In genomic region chr7:159133072-159133471, GRCh38 we compare ENCODE assay signal across 15 cellular contexts. TPM values are rescaled to one million over a fixed set of nuclear protein-coding genes. Genes with fewer than 3 reads are reported as not detected.
DNase-seq lines count a peak whose midpoint lies in the region; ATAC-seq, FAIRE-seq and TF ChIP-seq lines count a peak whose summit lies in the region.
"Not testable (repeated sequence)": the region's sequence is repeated elsewhere in the genome, so short reads cannot be mapped to it uniquely, and the experiment has no call there.
"Had no signal": no experiment of that assay in that cellular context is flagged by ENCODE, and none has a peak within 500 bp of the region (broad histone marks: within the 10 kb centered on the region; RNA-seq: fewer than 3 reads in every experiment).

No MANE protein-coding gene starts in this region.

- H3K36me3 ChIP-seq in H1 (ENCODE audit: control insufficient read depth in 2 of 4, insufficient read depth in 4 of 4, low read length in 3 of 4); hepatocyte (replicated peaks; ENCODE audit: insufficient read depth, low read depth); kidney (ENCODE audit: control insufficient read depth in 1 of 2, insufficient read depth in 2 of 2, low read length in 2 of 2); stomach: not testable (repeated sequence)

- not testable (repeated sequence) for H2BK20ac ChIP-seq in H9 (ENCODE audit: low read depth, low read length, poor library complexity, severe bottlenecking); H1 (ENCODE audit: low read length)

- H3K79me2 ChIP-seq in H9 (ENCODE audit: insufficient read depth, low read length); H1 (ENCODE audit: control insufficient read depth in 1 of 2, insufficient read depth in 2 of 2, low read length in 2 of 2); hepatocyte: not testable (repeated sequence)

- not testable (repeated sequence) for H3K36me3 Mint-ChIP-seq in H9 (ENCODE audit: insufficient read depth in 1 of 3, low read depth in 3 of 3); WTC11; osteocyte (ENCODE audit: unreplicated experiment)

- CTCF ChIA-PET in WTC11 (lab: Charles Lee): interaction anchor here (1.0 kb wide), 1 partner anchor 29 kb away, joined by 4 read pairs; no protein-coding TSS in a partner anchor
- CTCF ChIA-PET in H1 (lab: Charles Lee; ENCODE audit: partially characterized antibody): interaction anchor here (1.0 kb wide), 1 partner anchor 156 kb away, joined by 3 read pairs; no protein-coding TSS in a partner anchor

- POLR2A ChIA-PET in WTC11 (lab: Charles Lee); H1 (lab: Charles Lee; ENCODE audit: partially characterized antibody): not testable (repeated sequence)

- H4K5ac ChIP-seq in H9 (ENCODE audit: insufficient read length, low read depth, low read length); H1 (ENCODE audit: insufficient read length, low read depth, low read length): not testable (repeated sequence)

- not testable (repeated sequence) for ATAC-seq in WTC11

- not testable (repeated sequence) for H3K27ac ChIP-seq in H9 (ENCODE audit: insufficient read length, low read depth, low read length); H1 (ENCODE audit: low read depth, low read length); kidney (ENCODE audit: low read depth in 2 of 2, low read length in 2 of 2); stomach
- H3K27ac ChIP-seq in hepatocyte: peak overlapping the region; percentile 20

- H3T11ph ChIP-seq in H9 (ENCODE audit: low read length): not testable (repeated sequence)

- peak; percentile 93 for FAIRE-seq in H1 (lab: Jason Lieb, UNC)
- FAIRE-seq in kidney (lab: Jason Lieb, UNC): not testable (repeated sequence)

- H3K79me1 ChIP-seq in H9 (ENCODE audit: insufficient read depth, low read depth, low read length, poor library complexity, severe bottlenecking); H1 (ENCODE audit: low read depth, low read length): not testable (repeated sequence)

- H2BK5ac ChIP-seq in H9 (ENCODE audit: insufficient read length, low read length); H1 (ENCODE audit: low read depth, low read length): not testable (repeated sequence)

- H3K4me1 Mint-ChIP-seq in H9: peaks cover 12 to 37% of the 10 kb centered on the region in 2 experiments
- peaks cover 25% of the 10 kb centered on the region for H3K4me1 Mint-ChIP-seq in WTC11
- not testable (repeated sequence) for H3K4me1 Mint-ChIP-seq in osteocyte (ENCODE audit: unreplicated experiment)

- H3K14ac ChIP-seq in H9 (ENCODE audit: insufficient read depth, low read length); H1 (ENCODE audit: insufficient read length): not testable (repeated sequence)

- intact Hi-C loops in kidney (cut with DNase I); stomach (cut with DNase I; ENCODE audit: low total_unique reads): not testable (repeated sequence)

- H3K4me1 ChIP-seq in H9 (ENCODE audit: insufficient read depth, low read length); H1 (replicated peaks in 1 of 4; ENCODE audit: control insufficient read depth in 3 of 4, insufficient read depth in 4 of 4, low read length in 3 of 4); hepatocyte (ENCODE audit: insufficient read depth); kidney (ENCODE audit: control insufficient read depth in 1 of 2, insufficient read depth in 1 of 2, low read depth in 1 of 2, low read length in 2 of 2); stomach: not testable (repeated sequence)

- H3K4me3 ChIP-seq in H1 (ENCODE audit: extremely low read depth in 1 of 4, insufficient read depth in 2 of 4, low read depth in 3 of 4, low read length in 4 of 4); hepatocyte; kidney (ENCODE audit: low read length in 2 of 2); stomach: not testable (repeated sequence)

- not testable (repeated sequence) for TF ChIP-seq RAD21 in H1 (IDR thresholded peaks at IDR 0.05 in 1 of 2, conservative IDR thresholded peaks at IDR 0.05 in 1 of 2; ENCODE audit: low read depth in 2 of 2, low read length in 2 of 2)

- not testable (repeated sequence) for TF ChIP-seq CTCF in H9 (conservative IDR thresholded peaks at IDR 0.05); WTC11 (IDR thresholded peaks at IDR 0.05); H1 (IDR thresholded peaks at IDR 0.05; ENCODE audit: control extremely low read depth in 1 of 3, insufficient read depth in 1 of 3, low read depth in 1 of 3, low read length in 3 of 3); hepatocyte (IDR thresholded peaks at IDR 0.05; ENCODE audit: poor library complexity); kidney (IDR thresholded peaks at IDR 0.05; ENCODE audit: borderline replicate concordance, extremely low read depth, insufficient read depth); osteocyte (IDR thresholded peaks at IDR 0.05); stomach (IDR thresholded peaks at IDR 0.05)

- H3K9ac ChIP-seq in H9 (ENCODE audit: extremely low read depth, insufficient read length, low read length); H1 (replicated peaks in 1 of 4; ENCODE audit: extremely low read depth in 1 of 4, low read depth in 3 of 4, low read length in 3 of 4); kidney (ENCODE audit: low read length in 2 of 2): not testable (repeated sequence)

- H3K9me2 ChIP-seq in hepatocyte (replicated peaks; ENCODE audit: insufficient read depth): not testable (repeated sequence)

- not testable (repeated sequence) for H4K8ac ChIP-seq in H9 (replicated peaks; ENCODE audit: insufficient read length, low read depth, low read length); H1 (ENCODE audit: extremely low read depth, insufficient read depth, low read length)

- not testable (repeated sequence) for H3K9me3 ChIP-seq in H9 (ENCODE audit: control insufficient read depth, low read depth, low read length); H1 (ENCODE audit: insufficient read depth in 2 of 2, low read depth in 1 of 2, low read length in 1 of 2); hepatocyte (ENCODE audit: low read depth); kidney (ENCODE audit: control insufficient read depth in 1 of 2, low read length in 2 of 2); stomach

- DNase-seq in H9 (peak; percentile 15), kidney (peak; percentile 35), osteocyte (ENCODE audit: extremely low spot score, unreplicated experiment) (peak; percentile 66), stomach (peak; percentile 13)
- not testable (repeated sequence) for DNase-seq in WTC11 (ENCODE audit: low spot score); H1 (ENCODE audit: low read depth in 1 of 2, low spot score in 2 of 2); hepatocyte (ENCODE audit: low spot score)

- H3K27me3 Mint-ChIP-seq in H9 (ENCODE audit: low read depth); WTC11 (ENCODE audit: low read depth); osteocyte (ENCODE audit: unreplicated experiment): not testable (repeated sequence)

- not testable (repeated sequence) for H3K23me2 ChIP-seq in H9 (ENCODE audit: insufficient read length, low read depth, low read length, poor library complexity, severe bottlenecking); H1 (ENCODE audit: low read depth, low read length)

- H2BK15ac ChIP-seq in H9 (ENCODE audit: low read depth, low read length); H1 (ENCODE audit: low read length): not testable (repeated sequence)

- H3K23ac ChIP-seq in H9 (ENCODE audit: insufficient read length, low read depth, low read length); H1 (ENCODE audit: insufficient read length): not testable (repeated sequence)

- H3K27me3 ChIP-seq in H9 (ENCODE audit: insufficient read depth, low read length); H1 (replicated peaks in 1 of 4; ENCODE audit: control insufficient read depth in 3 of 4, extremely low read depth in 1 of 4, insufficient read depth in 3 of 4, low read length in 3 of 4); hepatocyte; stomach: not testable (repeated sequence)

- not testable (repeated sequence) for H3K4me2 ChIP-seq in H9 (ENCODE audit: insufficient read depth, insufficient read length, low read length); H1 (ENCODE audit: insufficient read depth in 1 of 2, low read depth in 2 of 2, low read length in 2 of 2); hepatocyte

- not testable (repeated sequence) for TF ChIP-seq EP300 in H1 (IDR thresholded peaks at IDR 0.05; ENCODE audit: borderline replicate concordance in 1 of 2, low read depth in 2 of 2, low read length in 2 of 2); stomach (IDR thresholded peaks at IDR 0.05)

- not testable (repeated sequence) for TF ChIP-seq POLR2A in H1 (IDR thresholded peaks at IDR 0.05; ENCODE audit: control extremely low read depth in 1 of 2, low read depth in 2 of 2, low read length in 2 of 2); stomach (IDR thresholded peaks at IDR 0.05)

- no CpG with 5 or more reads among the region's 7 CpGs for WGBS in H9 (ENCODE audit: extremely low coverage, insufficient read length, low lambda C conversion rate)
- WGBS in H1 (ENCODE audit: extremely low coverage in 1 of 2, insufficient coverage in 1 of 2, insufficient read length in 1 of 2, insufficient replicate concordance in 2 of 2, low coverage in 1 of 2, low lambda C conversion rate in 2 of 2, missing lambda C conversion rate in 1 of 2), 2 experiments: 84% methylated on average over 6 of the region's 7 CpGs; no CpG with 5 or more reads in 1 of the 2 experiments
- 82% methylated on average over 6 of the region's 7 CpGs for WGBS in hepatocyte (ENCODE audit: low lambda C conversion rate, missing lambda C conversion rate)
- 66 to 84% (median 79%) methylated on average over 5 to 7 of the region's 7 CpGs for WGBS in stomach, 5 donors

- H3K27ac Mint-ChIP-seq in H9; osteocyte (ENCODE audit: unreplicated experiment): not testable (repeated sequence)
- H3K27ac Mint-ChIP-seq in WTC11: peak overlapping the region; percentile 5; the same call in 1 of the 2 replicates

- not testable (repeated sequence) for H3K56ac ChIP-seq in H9 (ENCODE audit: insufficient read length, low read depth, low read length); H1 (replicated peaks; ENCODE audit: insufficient read length, low read depth, low read length)

- not testable (repeated sequence) for H4K91ac ChIP-seq in H9 (ENCODE audit: insufficient read length, low read depth, low read length); H1 (replicated peaks; ENCODE audit: insufficient read length, low read length)

- H4K20me1 ChIP-seq in H9 (ENCODE audit: control insufficient read depth, insufficient read depth, insufficient read length); H1 (replicated peaks in 1 of 2; ENCODE audit: control insufficient read depth in 1 of 2, insufficient read depth in 2 of 2, low read length in 2 of 2); hepatocyte (ENCODE audit: insufficient read depth, poor library complexity, severe bottlenecking): not testable (repeated sequence)

- not testable (repeated sequence) for H3K9me3 Mint-ChIP-seq in H9; WTC11; osteocyte (ENCODE audit: unreplicated experiment)

- H2BK120ac ChIP-seq in H9 (ENCODE audit: low read depth, low read length, poor library complexity, severe bottlenecking); H1 (replicated peaks; ENCODE audit: low read depth, low read length): not testable (repeated sequence)

- H2AFZ ChIP-seq in H9 (ENCODE audit: low read length); H1 (ENCODE audit: low read length); hepatocyte: not testable (repeated sequence)

- H3K4me3 Mint-ChIP-seq in H9; WTC11; osteocyte (ENCODE audit: unreplicated experiment): not testable (repeated sequence)

- H2BK12ac ChIP-seq in H9 (ENCODE audit: insufficient read length, low read depth, low read length); H1 (ENCODE audit: low read depth, low read length): not testable (repeated sequence)

- H3K4ac ChIP-seq in H9 (ENCODE audit: low read depth, low read length); H1 (replicated peaks; ENCODE audit: insufficient read length, low read depth, low read length): not testable (repeated sequence)

- not testable (repeated sequence) for H2AK5ac ChIP-seq in H9 (ENCODE audit: insufficient read length, low read length); H1 (ENCODE audit: low read depth, low read length)

- H3K18ac ChIP-seq in H9 (ENCODE audit: insufficient read length, low read depth, low read length); H1 (ENCODE audit: extremely low read depth, low read length): not testable (repeated sequence)

RNA-seq across cellular contexts. Expression of gene VIPR2, which starts 11.6 kb away (rescaled TPM):
- 1.5 and 1.6 TPM in 2 replicates for total RNA-seq in H9 (2021)
- total RNA-seq in WTC11 (2021): 7.5 to 7.8 TPM (median 7.6 TPM) in 3 replicates
- 2.4 and 3.1 TPM in 2 replicates for total RNA-seq in H1 (2021; fragmentation: NEBNext Ultra II Directional; extraction: Animal tissue kit (Norgen Biotek cat#: 25700))
- 6.3 and 10.9 TPM in 2 replicates for polyA plus RNA-seq in H1 (2011; rRNA removed)
- 5.6 TPM for polyA plus RNA-seq in H1 (2011; cell fraction: cytosol; rRNA removed)
- 18.0 TPM for polyA plus RNA-seq in H1 (2011; cell fraction: nucleus; rRNA removed)
- 2.4 to 3.1 TPM (median 2.7 TPM) in 4 replicates for polyA plus RNA-seq in H1 (2012, experiment 1 of 2)
- polyA plus RNA-seq in H1 (2012, experiment 2 of 2): 2.0 TPM
- 1.1 TPM for polyA plus RNA-seq in H1 (2013, experiment 1 of 2)
- 1.0 TPM for polyA plus RNA-seq in H1 (2013, experiment 2 of 2)
- polyA minus RNA-seq in H1 (2011; rRNA and poly(A)+ RNA removed): 7.9 and 10.8 TPM in 2 replicates
- polyA minus RNA-seq in H1 (2011; cell fraction: cytosol; rRNA and poly(A)+ RNA removed): 2.7 TPM
- polyA minus RNA-seq in H1 (2011; cell fraction: nucleus; rRNA and poly(A)+ RNA removed): 8.9 TPM
- 2.8 and 3.4 TPM in 2 replicates for total RNA-seq in hepatocyte
- polyA plus RNA-seq in hepatocyte: 2.7 and 4.5 TPM in 2 replicates
- 0.91 TPM for total RNA-seq in kidney
- polyA plus RNA-seq in kidney (ENCODE audit: insufficient read depth, low read depth, low replicate concordance): 1.3 TPM
- total RNA-seq in osteocyte: 0.19 and 0.39 TPM in 2 replicates
- 10 to 100 TPM in 3 of 5 donors, 1 to 10 TPM in 2; 1.2 to 25.4 (median 11.7) TPM for total RNA-seq in stomach
- 1 to 10 TPM; 1.6 to 5.7 (median 1.7) TPM for polyA plus RNA-seq in stomach
- total RNA-seq: A172; A673; Caco-2; CD4-positive, CD25-positive, alpha-beta regulatory T cell; GM12878; GM23248; HFFc6 had no signal
- polyA plus RNA-seq: BJ; CD4-positive, CD25-positive, alpha-beta regulatory T cell; GM12878; GM23248 had no signal
